13 cellular contexts compared by ENCODE assay signal in genomic region chr6:71531006-71531405, GRCh38.
"Had no signal": no experiment of that assay in that cellular context is flagged by ENCODE, and none has a peak within 500 bp of the region (broad histone marks: within the 10 kb centered on the region; RNA-seq: fewer than 3 reads in every experiment).

No MANE protein-coding gene starts in this region.

- H3K36me3 ChIP-seq: adrenal gland, heart left ventricle, prostate gland, right lobe of liver, spleen, transverse colon had no signal

- H3K4me3 ChIP-seq: adrenal gland, heart left ventricle, mucosa of descending colon, prostate gland, right lobe of liver, spleen, transverse colon had no signal

- H3K9me3 ChIP-seq: heart left ventricle, mucosa of descending colon, prostate gland, right lobe of liver, spleen, transverse colon had no signal

- DNase-seq: activated CD4-positive, alpha-beta T cell treated with anti-CD3 and anti-CD28 coated beads, Interleukin-2, amount 50 U/mL, for 1 hour; activated naive CD4-positive, alpha-beta T cell treated with anti-CD3 and anti-CD28 coated beads, Interleukin-2, amount 50 U/mL, for 16 hours; adrenal gland; foreskin melanocyte; heart left ventricle; mucosa of descending colon; natural killer cell; right lobe of liver; spleen; stimulated activated CD4-positive, alpha-beta T cell treated with anti-CD3 and anti-CD28 coated beads, Interleukin-1b, Interleukin-23, amount 100 ng/mL, for 48 hours; T-helper 17 cell; transverse colon had no signal

- H3K27me3 ChIP-seq: adrenal gland, heart left ventricle, right lobe of liver, spleen, transverse colon had no signal

- H3K27ac ChIP-seq: adrenal gland, heart left ventricle, prostate gland, right lobe of liver, spleen, transverse colon had no signal

- H3K4me1 ChIP-seq: prostate gland, right lobe of liver, transverse colon had no signal
